ENCODE assay signal across 1 cellular context in genomic region chr17:42179911-42180410, GRCh38.
TF ChIP-seq lines count a peak whose summit lies in the region.

No MANE protein-coding gene starts in this region.

TF ChIP-seq in HepG2, 621 proteins besides CTCF, POLR2A, EP300 and RAD21 (continued from another document and continues in another):
- TF ChIP-seq PAXIP1 (CRISPR knock-in tag; conservative IDR thresholded peaks at IDR 0.05): 0 out of 2 replicates have a peak, but pooled peaks have one; percentile 19
- peak; percentile 46; the same call in 1 of the 3 replicates for TF ChIP-seq MXI1 (IDR thresholded peaks at IDR 0.05; ENCODE audit: borderline replicate concordance, low read depth, low read length)
- no peak for TF ChIP-seq ZNF337 (CRISPR knock-in tag; IDR thresholded peaks at IDR 0.05; ENCODE audit: borderline replicate concordance, low read depth)
- no peak for TF ChIP-seq RNF219 (CRISPR knock-in tag; IDR thresholded peaks at IDR 0.05)
- peak; percentile 92; the same call in 1 of the 2 replicates for TF ChIP-seq ZNF264 (CRISPR knock-in tag; IDR thresholded peaks at IDR 0.05)
- TF ChIP-seq MNT (IDR thresholded peaks at IDR 0.05): no peak
- peak; percentile 87 for TF ChIP-seq ISL2 (CRISPR knock-in tag; IDR thresholded peaks at IDR 0.05)
- no peak for TF ChIP-seq PAWR (CRISPR knock-in tag; IDR thresholded peaks at IDR 0.05; ENCODE audit: borderline replicate concordance)
- TF ChIP-seq ZNF234 (CRISPR knock-in tag; conservative IDR thresholded peaks at IDR 0.05): no peak
- no peak for TF ChIP-seq GABPA (IDR thresholded peaks at IDR 0.05; ENCODE audit: low read depth, low read length)
- no peak for TF ChIP-seq GABPA (CRISPR knock-in tag; IDR thresholded peaks at IDR 0.05; ENCODE audit: low read depth)
- peak; percentile 87 for TF ChIP-seq ZNF740 (CRISPR knock-in tag; IDR thresholded peaks at IDR 0.05)
- TF ChIP-seq RARA (CRISPR knock-in tag; IDR thresholded peaks at IDR 0.05): peak; percentile 79
- TF ChIP-seq POLR2AphosphoS5 (IDR thresholded peaks at IDR 0.05; ENCODE audit: low read depth, low read length): no peak
- TF ChIP-seq HNRNPUL1 (IDR thresholded peaks at IDR 0.05; ENCODE audit: low read depth, low read length): no peak
- TF ChIP-seq RBAK (CRISPR knock-in tag; IDR thresholded peaks at IDR 0.05): 0 out of 2 replicates have a peak, but pooled peaks have one; percentile 48
- TF ChIP-seq, protein P1, sequence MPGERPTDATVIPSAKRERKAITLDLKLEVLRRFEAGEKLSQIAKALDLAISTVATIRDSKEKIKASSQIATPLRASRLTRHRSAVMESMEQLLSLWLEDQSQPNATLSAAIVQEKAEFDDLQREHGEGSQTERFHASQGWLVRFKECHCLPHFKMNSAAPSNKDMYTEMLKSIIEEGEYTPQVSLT (CRISPR knock-in tag; IDR thresholded peaks at IDR 0.05; ENCODE audit: borderline replicate concordance, low read depth): no peak
- TF ChIP-seq ZNF292 (CRISPR knock-in tag; IDR thresholded peaks at IDR 0.05; ENCODE audit: borderline replicate concordance, low read depth): 0 out of 2 replicates have a peak, but pooled peaks have one; percentile 29
- no peak for TF ChIP-seq MTA1 (CRISPR knock-in tag; IDR thresholded peaks at IDR 0.05; ENCODE audit: borderline replicate concordance)
- peak; percentile 96; the same call in 1 of the 2 replicates for TF ChIP-seq SIN3A (IDR thresholded peaks at IDR 0.05; ENCODE audit: borderline replicate concordance, low read depth, low read length)
- TF ChIP-seq MZF1 (CRISPR knock-in tag; IDR thresholded peaks at IDR 0.05; ENCODE audit: borderline replicate concordance): no peak
- TF ChIP-seq ZNF44 (CRISPR knock-in tag; IDR thresholded peaks at IDR 0.05): peak; percentile 62; the same call in 1 of the 2 replicates
- TF ChIP-seq ASH2L (IDR thresholded peaks at IDR 0.05; ENCODE audit: insufficient read length, low read depth, low read length): no peak
- no peak for TF ChIP-seq ZNF383 (CRISPR knock-in tag; IDR thresholded peaks at IDR 0.05; ENCODE audit: borderline replicate concordance)
- no peak for TF ChIP-seq ZSCAN29 (CRISPR knock-in tag; conservative IDR thresholded peaks at IDR 0.05)
- no peak for TF ChIP-seq POLR2G (IDR thresholded peaks at IDR 0.05; ENCODE audit: low read depth, low read length)
- TF ChIP-seq ZNF468 (CRISPR knock-in tag; IDR thresholded peaks at IDR 0.05): no peak
- TF ChIP-seq ZNF577 (CRISPR knock-in tag; IDR thresholded peaks at IDR 0.05; ENCODE audit: borderline replicate concordance, low read depth): no peak
- 0 out of 2 replicates have a peak, but pooled peaks have one; percentile 68 for TF ChIP-seq PAX8 (CRISPR knock-in tag; IDR thresholded peaks at IDR 0.05; ENCODE audit: borderline replicate concordance)
- peak; percentile 66; the same call in 1 of the 2 replicates for TF ChIP-seq ZNF549 (CRISPR knock-in tag; IDR thresholded peaks at IDR 0.05)
- no peak for TF ChIP-seq MLLT10 (CRISPR knock-in tag; IDR thresholded peaks at IDR 0.05)
- TF ChIP-seq, protein P2, sequence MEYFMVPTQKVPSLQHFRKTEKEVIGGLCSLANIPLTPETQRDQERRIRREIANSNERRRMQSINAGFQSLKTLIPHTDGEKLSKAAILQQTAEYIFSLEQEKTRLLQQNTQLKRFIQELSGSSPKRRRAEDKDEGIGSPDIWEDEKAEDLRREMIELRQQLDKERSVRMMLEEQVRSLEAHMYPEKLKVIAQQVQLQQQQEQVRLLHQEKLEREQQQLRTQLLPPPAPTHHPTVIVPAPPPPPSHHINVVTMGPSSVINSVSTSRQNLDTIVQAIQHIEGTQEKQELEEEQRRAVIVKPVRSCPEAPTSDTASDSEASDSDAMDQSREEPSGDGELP (IDR thresholded peaks at IDR 0.05; ENCODE audit: borderline replicate concordance, low read depth): no peak
- TF ChIP-seq PPARG (CRISPR knock-in tag; conservative IDR thresholded peaks at IDR 0.05): peak; percentile 73; the same call in 1 of the 2 replicates
- no peak for TF ChIP-seq PCBP1 (IDR thresholded peaks at IDR 0.05; ENCODE audit: borderline replicate concordance, low read depth, low read length)
- TF ChIP-seq ZNF407 (CRISPR knock-in tag; IDR thresholded peaks at IDR 0.05; ENCODE audit: not compliant biosample characterization): peak; percentile 31
- TF ChIP-seq NR2C2 (CRISPR knock-in tag; IDR thresholded peaks at IDR 0.05; ENCODE audit: borderline replicate concordance): no peak
- 0 out of 2 replicates have a peak, but pooled peaks have one; percentile 44 for TF ChIP-seq ZNF121 (CRISPR knock-in tag; IDR thresholded peaks at IDR 0.05)
- no peak for TF ChIP-seq THAP7 (CRISPR knock-in tag; IDR thresholded peaks at IDR 0.05)
- peak; percentile 69 for TF ChIP-seq ZNF143 (CRISPR knock-in tag; IDR thresholded peaks at IDR 0.05)
- no peak for TF ChIP-seq HNF4A (CRISPR knock-in tag; IDR thresholded peaks at IDR 0.05)
- no peak for TF ChIP-seq ZNF737 (CRISPR knock-in tag; IDR thresholded peaks at IDR 0.05; ENCODE audit: borderline replicate concordance)
